Comparison of ENCODE assay signal across 29 cellular contexts in the genomic region with DNA sequence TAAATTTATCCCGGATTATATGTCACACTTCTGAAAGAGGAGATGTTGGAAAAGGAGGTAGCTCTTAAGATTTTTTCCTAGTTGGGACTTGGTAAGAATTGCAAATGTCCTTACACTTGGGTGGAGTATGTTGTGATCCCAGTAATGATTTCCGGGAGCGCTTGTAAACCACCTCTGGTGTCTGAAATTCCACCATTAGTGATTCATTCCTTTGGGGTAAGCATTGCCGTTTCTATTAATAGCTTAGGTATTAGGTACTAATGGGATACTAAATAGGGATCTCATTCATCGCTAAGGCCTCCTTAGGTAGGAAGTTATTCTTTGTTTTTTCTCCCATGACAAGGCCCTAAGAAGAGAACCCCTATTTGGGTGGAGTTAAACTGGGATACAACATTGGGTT. TPM values are rescaled to one million over a fixed set of nuclear protein-coding genes. Genes with fewer than 3 reads are reported as not detected.
DNase-seq lines count a peak whose midpoint lies in the region; ATAC-seq and TF ChIP-seq lines count a peak whose summit lies in the region.
"Had no signal": no experiment of that assay in that cellular context is flagged by ENCODE, and none has a peak within 500 bp of the region (broad histone marks: within the 10 kb centered on the region; RNA-seq: fewer than 3 reads in every experiment).

No MANE protein-coding gene starts in this region.

- intact Hi-C loops in left ventricle myocardium inferior (cut with micrococcal nuclease) (loop anchor here (10.0 kb wide), 1 partner anchor 65 kb away; no protein-coding TSS in a partner anchor), cardiac septum (cut with DNase I) (no loop called here), sigmoid colon (cut with DNase I) (no loop called here)

- H3K36me3 ChIP-seq in left ventricle myocardium inferior (no peaks in the 10 kb centered on the region), sigmoid colon (no peaks in the 10 kb centered on the region)
- H3K36me3 ChIP-seq: colonic mucosa, SJSA1 had no signal

- H3K27ac ChIP-seq in left ventricle myocardium inferior (replicated peaks): peak overlapping the region; percentile 92
- H3K27ac ChIP-seq in sigmoid colon: peak overlapping the region in 3 of 4 donors; percentile 36 to 63 (median 56)
- H3K27ac ChIP-seq in RWPE1: no peak overlapping the region
- H3K27ac ChIP-seq: A549, colonic mucosa, epithelial cell of prostate, GM23248, SJSA1 had no signal

- CTCF ChIA-PET in RWPE1 (lab: Yijun Ruan, JAX): interaction anchor here (0.8 kb wide), 1 partner anchor 26 kb away, joined by 3 read pairs; no protein-coding TSS in a partner anchor

- TF ChIP-seq POLR2A in sigmoid colon (IDR thresholded peaks at IDR 0.05): no peak

- H3K4me3 ChIP-seq in left ventricle myocardium inferior (no peak overlapping the region), sigmoid colon (no peak overlapping the region)
- H3K4me3 ChIP-seq: A549, colonic mucosa, GM23248, SJSA1 had no signal

- H3K27me3 ChIP-seq in left ventricle myocardium inferior (ENCODE audit: low read depth) (no peaks in the 10 kb centered on the region), sigmoid colon (no peaks in the 10 kb centered on the region)
- H3K27me3 ChIP-seq: colonic mucosa had no signal

- POLR2A ChIA-PET in RWPE1 (lab: Yijun Ruan, JAX; ENCODE audit: low non-redundant PET): no interaction called here

- no peak for ATAC-seq in HG02571 (IDR thresholded peaks at IDR 0.05; ENCODE audit: unreplicated experiment)
- ATAC-seq: A549; stimulated activated effector memory CD8-positive, alpha-beta T cell treated with anti-CD3 and anti-CD28 coated beads, Interleukin-12 subunit alpha, Interleukin-12 subunit beta, amount 100 ng/mL, for 72 hours had no signal

- H3K4me1 ChIP-seq in left ventricle myocardium inferior: peaks cover 85% of the 10 kb centered on the region
- peaks cover 0 to 30% (median 13%) of the 10 kb centered on the region in 4 donors for H3K4me1 ChIP-seq in sigmoid colon
- H3K4me1 ChIP-seq: SJSA1 had no signal

- TF ChIP-seq CTCF in left ventricle myocardium inferior (IDR thresholded peaks at IDR 0.05; ENCODE audit: borderline replicate concordance) (no peak), sigmoid colon (IDR thresholded peaks at IDR 0.05) (no peak), RWPE1 (conservative IDR thresholded peaks at IDR 0.05; ENCODE audit: low read depth) (no peak)

- DNase-seq in left ventricle myocardium inferior (no peak), cardiac septum (ENCODE audit: low spot score) (no peak), kidney glomerular epithelial cell (lab: John Stamatoyannopoulos, UW) (peak; percentile 24), sigmoid colon (no peak), RWPE1 (ENCODE audit: low spot score) (no peak), DMS79 (lab: John Stamatoyannopoulos, UW) (no peak)
- no peak for DNase-seq in activated effector memory CD4-positive, alpha-beta T cell treated with anti-CD3 and anti-CD28 coated beads, Interleukin-2, amount 50 U/mL, for 16 hours
- DNase-seq: activated CD4-positive, alpha-beta T cell treated with anti-CD3 and anti-CD28 coated beads for 48 hours; activated T-cell treated with anti-CD3 and anti-CD28 coated beads for 4 hours; amniotic stem cell; Calu3; DND-41; effector CD8-positive, alpha-beta T cell; GF-D8; GM23248; KG1; mesendoderm; NCI-H1105; NCI-H1930; NCI-H2171 treated with DMSO at 0.1 percent for 48 hours; NCI-H510A; T-helper 9 cell had no signal

- no peak for TF ChIP-seq EP300 in sigmoid colon (IDR thresholded peaks at IDR 0.05)

- no peaks in the 10 kb centered on the region for H3K9me3 ChIP-seq in left ventricle myocardium inferior (replicated peaks)
- H3K9me3 ChIP-seq in sigmoid colon: no peaks in the 10 kb centered on the region
- H3K9me3 ChIP-seq: A549, colonic mucosa, SJSA1 had no signal

- 85 to 86% methylated on average over 5 of the region's 5 CpGs for WGBS in sigmoid colon, 2 donors

RNA-seq across cellular contexts. Expression of a gene that starts 31.9 kb away (rescaled TPM):
- total RNA-seq in left ventricle myocardium inferior (50.7 TPM), cardiac septum (60.3 TPM), sigmoid colon (10 to 100 TPM; 20.1 to 50.7 (median 39.9) TPM)
- polyA plus RNA-seq in sigmoid colon: 10 to 100 TPM; 25.8 to 52.4 (median 34.7) TPM
- total RNA-seq: activated T-helper 2 cell treated with anti-CD3 and anti-CD28 coated beads, Interferon-gamma antibody, Interleukin-2, Interleukin-4, amounts not matched to agents 10 μg/mL and 5 μg/mL and 100 μg/mL, durations not matched to agents 14 hours and 24 hours and 36 hours had no signal
